7 cellular contexts compared by ENCODE assay signal in the genomic region with DNA sequence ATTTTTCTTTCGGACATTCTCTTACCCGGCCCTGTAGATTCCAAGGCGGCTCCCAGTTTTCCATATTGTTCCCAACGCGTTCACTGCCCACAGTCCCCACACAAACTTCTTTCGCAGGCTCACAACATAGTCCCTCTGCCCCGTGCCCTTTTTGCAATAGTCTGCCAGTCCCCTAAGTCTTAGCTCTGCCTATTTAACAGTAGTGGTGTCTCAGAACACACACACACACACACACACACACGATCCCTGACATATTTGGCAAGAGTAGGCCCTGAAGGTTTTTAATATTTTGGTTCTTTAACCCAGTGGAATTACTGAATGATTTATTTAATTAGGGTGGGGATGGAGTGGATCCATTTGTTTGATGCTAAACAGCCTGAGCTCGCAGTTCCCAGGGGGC. TPM values are rescaled to one million over a fixed set of nuclear protein-coding genes. Genes with fewer than 3 reads are reported as not detected.
DNase-seq lines count a peak whose midpoint lies in the region; ATAC-seq and TF ChIP-seq lines count a peak whose summit lies in the region.
"Not testable (repeated sequence)": the region's sequence is repeated elsewhere in the genome, so short reads cannot be mapped to it uniquely, and the experiment has no call there.

No MANE protein-coding gene starts in this region.

- not testable (repeated sequence) for H2AK5ac ChIP-seq in H9 (ENCODE audit: insufficient read length, low read length)

- H4K5ac ChIP-seq in H9 (ENCODE audit: insufficient read length, low read depth, low read length) = not testable (repeated sequence)

- not testable (repeated sequence) for H3K27me3 ChIP-seq in H9 (ENCODE audit: insufficient read depth, low read length); esophagus muscularis mucosa
- peaks cover 67% of the 10 kb centered on the region for H3K27me3 ChIP-seq in neural progenitor cell

- H3K23ac ChIP-seq in H9 (ENCODE audit: insufficient read length, low read depth, low read length) = not testable (repeated sequence)

- H4K91ac ChIP-seq in H9 (ENCODE audit: insufficient read length, low read depth, low read length) = not testable (repeated sequence)

- not testable (repeated sequence) for H3K36me3 ChIP-seq in esophagus muscularis mucosa, neural progenitor cell

- H3K56ac ChIP-seq in H9 (ENCODE audit: insufficient read length, low read depth, low read length) = not testable (repeated sequence)

- DNase-seq in H9; activated CD4-positive, alpha-beta T cell treated with anti-CD3 and anti-CD28 coated beads, Interleukin-2, amount 10 ng/mL, durations not matched to agents 24 days and 14 days; activated naive CD8-positive, alpha-beta T cell treated with anti-CD3 and anti-CD28 coated beads for 36 hours; esophagus muscularis mucosa (ENCODE audit: extremely low spot score); neural progenitor cell (ENCODE audit: low spot score): not testable (repeated sequence)
- peak; percentile 3 for DNase-seq in left kidney (ENCODE audit: low read depth, low spot score)

- H2BK12ac ChIP-seq in H9 (ENCODE audit: insufficient read length, low read depth, low read length) = not testable (repeated sequence)

- ATAC-seq in stimulated activated memory B cell treated with anti-CD40 and anti-IgM and Interleukin-4, amounts not matched to agents 10 μg/mL and 1 μg/mL and 100 μg/mL, for 72 hours = not testable (repeated sequence)

- H4K8ac ChIP-seq in H9 (replicated peaks; ENCODE audit: insufficient read length, low read depth, low read length) = not testable (repeated sequence)

- H3K4me1 ChIP-seq in H9 (ENCODE audit: insufficient read depth, low read length); esophagus muscularis mucosa; neural progenitor cell: not testable (repeated sequence)

- TF ChIP-seq CTCF in H9 (conservative IDR thresholded peaks at IDR 0.05); esophagus muscularis mucosa (IDR thresholded peaks at IDR 0.05); neural progenitor cell (IDR thresholded peaks at IDR 0.05): not testable (repeated sequence)

- H3K4me2 ChIP-seq in H9 (ENCODE audit: insufficient read depth, insufficient read length, low read length); neural progenitor cell: not testable (repeated sequence)

- H3K23me2 ChIP-seq in H9 (ENCODE audit: insufficient read length, low read depth, low read length, poor library complexity, severe bottlenecking) = not testable (repeated sequence)

- not testable (repeated sequence) for TF ChIP-seq POLR2A in esophagus muscularis mucosa (IDR thresholded peaks at IDR 0.05; ENCODE audit: low read depth)

- not testable (repeated sequence) for H3K9me3 ChIP-seq in H9 (ENCODE audit: control insufficient read depth, low read depth, low read length); esophagus muscularis mucosa; neural progenitor cell (ENCODE audit: low read depth)

- H2BK15ac ChIP-seq in H9 (ENCODE audit: low read depth, low read length) = not testable (repeated sequence)

- not testable (repeated sequence) for H3K79me1 ChIP-seq in H9 (ENCODE audit: insufficient read depth, low read depth, low read length, poor library complexity, severe bottlenecking)

- H3K14ac ChIP-seq in H9 (ENCODE audit: insufficient read depth, low read length) = not testable (repeated sequence)

- H4K20me1 ChIP-seq in H9 (ENCODE audit: control insufficient read depth, insufficient read depth, insufficient read length); neural progenitor cell (ENCODE audit: low read depth): not testable (repeated sequence)

- not testable (repeated sequence) for H3K4ac ChIP-seq in H9 (ENCODE audit: low read depth, low read length)

- H2BK20ac ChIP-seq in H9 (ENCODE audit: low read depth, low read length, poor library complexity, severe bottlenecking) = not testable (repeated sequence)

- peak overlapping the region; percentile 64 to 88 (median 76) for H3K4me3 ChIP-seq in esophagus muscularis mucosa
- H3K4me3 ChIP-seq in neural progenitor cell = not testable (repeated sequence)

- peaks cover 47% of the 10 kb centered on the region for H3K27me3 Mint-ChIP-seq in H9 (ENCODE audit: low read depth)
- peaks cover 17% of the 10 kb centered on the region for H3K27me3 Mint-ChIP-seq in activated CD4-positive, alpha-beta T cell treated with anti-CD3 and anti-CD28 coated beads, Interleukin-2, amount 10 ng/mL, durations not matched to agents 24 days and 14 days
- H3K27me3 Mint-ChIP-seq in activated naive CD8-positive, alpha-beta T cell treated with anti-CD3 and anti-CD28 coated beads for 36 hours = peaks cover 17% of the 10 kb centered on the region
- H3K27me3 Mint-ChIP-seq in neural progenitor cell (ENCODE audit: insufficient read depth, low read depth) = peaks cover 11% of the 10 kb centered on the region
- peaks cover 16% of the 10 kb centered on the region for H3K27me3 Mint-ChIP-seq in stimulated activated memory B cell treated with anti-CD40 and anti-IgM and Interleukin-4, amounts not matched to agents 10 μg/mL and 1 μg/mL and 100 μg/mL, for 72 hours

- H3K79me2 ChIP-seq in H9 (ENCODE audit: insufficient read depth, low read length); neural progenitor cell (ENCODE audit: low read depth): not testable (repeated sequence)

- H3K9me3 Mint-ChIP-seq in H9; activated CD4-positive, alpha-beta T cell treated with anti-CD3 and anti-CD28 coated beads, Interleukin-2, amount 10 ng/mL, durations not matched to agents 24 days and 14 days; activated naive CD8-positive, alpha-beta T cell treated with anti-CD3 and anti-CD28 coated beads for 36 hours; neural progenitor cell; stimulated activated memory B cell treated with anti-CD40 and anti-IgM and Interleukin-4, amounts not matched to agents 10 μg/mL and 1 μg/mL and 100 μg/mL, for 72 hours: not testable (repeated sequence)

- H2BK5ac ChIP-seq in H9 (ENCODE audit: insufficient read length, low read length) = not testable (repeated sequence)

- H2BK120ac ChIP-seq in H9 (ENCODE audit: low read depth, low read length, poor library complexity, severe bottlenecking) = not testable (repeated sequence)

- TF ChIP-seq EP300 in esophagus muscularis mucosa (IDR thresholded peaks at IDR 0.05) = not testable (repeated sequence)

- H3K9ac ChIP-seq in H9 (ENCODE audit: extremely low read depth, insufficient read length, low read length); neural progenitor cell: not testable (repeated sequence)

- H3K4me3 Mint-ChIP-seq in H9 (peak overlapping the region; percentile 38 to 75), neural progenitor cell (peak overlapping the region; percentile 81)
- peak overlapping the region; percentile 62 for H3K4me3 Mint-ChIP-seq in activated CD4-positive, alpha-beta T cell treated with anti-CD3 and anti-CD28 coated beads, Interleukin-2, amount 10 ng/mL, durations not matched to agents 24 days and 14 days
- peak overlapping the region; percentile 62 for H3K4me3 Mint-ChIP-seq in activated naive CD8-positive, alpha-beta T cell treated with anti-CD3 and anti-CD28 coated beads for 36 hours
- H3K4me3 Mint-ChIP-seq in stimulated activated memory B cell treated with anti-CD40 and anti-IgM and Interleukin-4, amounts not matched to agents 10 μg/mL and 1 μg/mL and 100 μg/mL, for 72 hours = peak overlapping the region; percentile 75

- not testable (repeated sequence) for H3K27ac Mint-ChIP-seq in H9; activated CD4-positive, alpha-beta T cell treated with anti-CD3 and anti-CD28 coated beads, Interleukin-2, amount 10 ng/mL, durations not matched to agents 24 days and 14 days; activated naive CD8-positive, alpha-beta T cell treated with anti-CD3 and anti-CD28 coated beads for 36 hours; neural progenitor cell; stimulated activated memory B cell treated with anti-CD40 and anti-IgM and Interleukin-4, amounts not matched to agents 10 μg/mL and 1 μg/mL and 100 μg/mL, for 72 hours

- intact Hi-C loops in activated CD4-positive, alpha-beta T cell treated with anti-CD3 and anti-CD28 coated beads, Interleukin-2, amount 10 ng/mL, durations not matched to agents 24 days and 14 days (cut with micrococcal nuclease); esophagus muscularis mucosa (cut with DNase I): not testable (repeated sequence)

- not testable (repeated sequence) for H2AFZ ChIP-seq in H9 (ENCODE audit: low read length); neural progenitor cell (replicated peaks)

- not testable (repeated sequence) for H3K4me1 Mint-ChIP-seq in H9; activated CD4-positive, alpha-beta T cell treated with anti-CD3 and anti-CD28 coated beads, Interleukin-2, amount 10 ng/mL, durations not matched to agents 24 days and 14 days; activated naive CD8-positive, alpha-beta T cell treated with anti-CD3 and anti-CD28 coated beads for 36 hours; neural progenitor cell; stimulated activated memory B cell treated with anti-CD40 and anti-IgM and Interleukin-4, amounts not matched to agents 10 μg/mL and 1 μg/mL and 100 μg/mL, for 72 hours

- H3T11ph ChIP-seq in H9 (ENCODE audit: low read length) = not testable (repeated sequence)

- H3K27ac ChIP-seq in H9 (ENCODE audit: insufficient read length, low read depth, low read length); neural progenitor cell: not testable (repeated sequence)
- H3K27ac ChIP-seq in esophagus muscularis mucosa (replicated peaks in 1 of 4) = peak overlapping the region; percentile 86 to 97 (median 96)

- not testable (repeated sequence) for H3K36me3 Mint-ChIP-seq in H9 (ENCODE audit: insufficient read depth in 1 of 3, low read depth in 3 of 3); activated CD4-positive, alpha-beta T cell treated with anti-CD3 and anti-CD28 coated beads, Interleukin-2, amount 10 ng/mL, durations not matched to agents 24 days and 14 days (ENCODE audit: low read depth); activated naive CD8-positive, alpha-beta T cell treated with anti-CD3 and anti-CD28 coated beads for 36 hours; neural progenitor cell; stimulated activated memory B cell treated with anti-CD40 and anti-IgM and Interleukin-4, amounts not matched to agents 10 μg/mL and 1 μg/mL and 100 μg/mL, for 72 hours

- not testable (repeated sequence) for H3F3A ChIP-seq in neural progenitor cell (ENCODE audit: low read depth)

- WGBS in H9 (ENCODE audit: extremely low coverage, insufficient read length, low lambda C conversion rate) = no CpG with 5 or more reads among the region's 9 CpGs
- no CpG with 5 or more reads among the region's 9 CpGs for WGBS in esophagus muscularis mucosa

- not testable (repeated sequence) for H3K18ac ChIP-seq in H9 (ENCODE audit: insufficient read length, low read depth, low read length)

RNA-seq across cellular contexts. Expression of gene FOXD4L1, which starts 44.1 kb away (rescaled TPM):
- total RNA-seq in H9 (2021) (0.09 TPM in 1 of 2 replicates, not detected in the other), esophagus muscularis mucosa (under 1 TPM in 2 of 4 donors, not detected in 2; 0.17 to 0.42 TPM), neural progenitor cell (ENCODE audit: low replicate concordance) (0.12 TPM in 1 of 2 replicates, not detected in the other)
- total RNA-seq in activated CD4-positive, alpha-beta T cell treated with anti-CD3 and anti-CD28 coated beads, Interleukin-2, amount 10 ng/mL, durations not matched to agents 24 days and 14 days = 0.17 and 0.30 TPM in 2 replicates
- under 1 TPM; 0.16 to 0.18 TPM for total RNA-seq in activated naive CD8-positive, alpha-beta T cell treated with anti-CD3 and anti-CD28 coated beads for 36 hours
